ENCODE assay signal across 8 cellular contexts in the genomic region with DNA sequence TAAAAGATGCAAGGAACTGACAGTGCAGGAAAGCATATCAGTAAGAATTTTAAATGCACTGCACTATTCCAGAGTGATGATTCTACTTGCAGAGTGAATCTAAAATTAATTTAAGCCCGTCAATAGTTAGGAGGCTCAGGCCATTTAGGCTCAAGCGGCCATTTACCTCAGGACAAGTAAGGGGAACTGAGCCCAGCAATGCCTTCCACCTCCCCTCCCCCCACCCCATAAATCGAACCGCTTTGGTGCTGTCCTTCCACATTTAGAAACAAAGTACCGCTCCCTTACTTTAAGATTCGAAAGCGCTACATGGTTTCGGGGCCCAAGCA. TPM values are rescaled to one million over a fixed set of nuclear protein-coding genes. Genes with fewer than 3 reads are reported as not detected.
DNase-seq lines count a peak whose midpoint lies in the region; ATAC-seq and TF ChIP-seq lines count a peak whose summit lies in the region.

No MANE protein-coding gene starts in this region.

- H3K9me3 ChIP-seq in CD8-positive, alpha-beta memory T cell (ENCODE audit: low read length): no peaks in the 10 kb centered on the region

- peaks cover 7% of the 10 kb centered on the region for H3K4me1 ChIP-seq in CD8-positive, alpha-beta memory T cell (ENCODE audit: insufficient read depth, low read length)

- peaks cover 22% of the 10 kb centered on the region for H3K36me3 ChIP-seq in CD8-positive, alpha-beta memory T cell (ENCODE audit: insufficient read depth, low read length)

- H3K36me3 Mint-ChIP-seq in CD8-positive, alpha-beta memory T cell: peaks cover 0 to 41% (median 1%) of the 10 kb centered on the region in 3 donors
- peaks cover 13 to 14% of the 10 kb centered on the region in 2 donors for H3K36me3 Mint-ChIP-seq in stimulated activated naive B cell treated with anti-CD40 and anti-IgM and Interleukin-4, amounts not matched to agents 10 μg/mL and 1 μg/mL and 100 μg/mL, for 72 hours

- H3K9me3 Mint-ChIP-seq in CD8-positive, alpha-beta memory T cell: no peaks in the 10 kb centered on the region
- H3K9me3 Mint-ChIP-seq in stimulated activated naive B cell treated with anti-CD40 and anti-IgM and Interleukin-4, amounts not matched to agents 10 μg/mL and 1 μg/mL and 100 μg/mL, for 72 hours: no peaks in the 10 kb centered on the region

- CTCF ChIA-PET in CD8-positive, alpha-beta memory T cell (lab: Charles Lee): no interaction called here

- H3K27me3 Mint-ChIP-seq in CD8-positive, alpha-beta memory T cell: peaks cover 0 to 5% of the 10 kb centered on the region in 2 donors
- no peaks in the 10 kb centered on the region for H3K27me3 Mint-ChIP-seq in stimulated activated naive B cell treated with anti-CD40 and anti-IgM and Interleukin-4, amounts not matched to agents 10 μg/mL and 1 μg/mL and 100 μg/mL, for 72 hours

- no peak for TF ChIP-seq CTCF in astrocyte of the spinal cord (IDR thresholded peaks at IDR 0.05; ENCODE audit: low read depth, low read length)

- POLR2A ChIA-PET in CD8-positive, alpha-beta memory T cell (lab: Charles Lee): interaction anchor here (1.2 kb wide), 1 partner anchor 510 kb away, joined by 4 read pairs; the partner anchor contains the start of gene PRPS1

- peak overlapping the region; percentile 54 for H3K27ac ChIP-seq in CD8-positive, alpha-beta memory T cell (ENCODE audit: low read depth, low read length)

- ATAC-seq in HG03060 (IDR thresholded peaks at IDR 0.05; ENCODE audit: low read depth, unreplicated experiment): peak; percentile 10
- ATAC-seq in stimulated activated naive B cell treated with anti-CD40 and anti-IgM and Interleukin-4, amounts not matched to agents 10 μg/mL and 1 μg/mL and 100 μg/mL, for 72 hours (replicated peaks): no peak
- ATAC-seq in HG02884 (IDR thresholded peaks at IDR 0.05; ENCODE audit: unreplicated experiment): no peak

- H3K4me3 Mint-ChIP-seq in CD8-positive, alpha-beta memory T cell: peak overlapping the region; percentile 96 to 100 (median 98)
- H3K4me3 Mint-ChIP-seq in stimulated activated naive B cell treated with anti-CD40 and anti-IgM and Interleukin-4, amounts not matched to agents 10 μg/mL and 1 μg/mL and 100 μg/mL, for 72 hours: peak overlapping the region; percentile 92 to 97

- DNase-seq in CD8-positive, alpha-beta memory T cell: no peak
- DNase-seq in astrocyte of the spinal cord (ENCODE audit: low read depth, low spot score) (no peak), iPS-NIHi7 (ENCODE audit: extremely low spot score) (peak; percentile 26), posterior vena cava (ENCODE audit: low spot score) (no peak), activated gamma-delta T cell treated with Interleukin-2 at 50 U/mL for 16 hours (no peak)
- no peak for DNase-seq in stimulated activated naive B cell treated with anti-CD40 and anti-IgM and Interleukin-4, amounts not matched to agents 10 μg/mL and 1 μg/mL and 100 μg/mL, for 72 hours

- H3K4me3 ChIP-seq in CD8-positive, alpha-beta memory T cell (ENCODE audit: low read length): peak overlapping the region; percentile 52
- H3K4me3 ChIP-seq in astrocyte of the spinal cord (ENCODE audit: low read depth, low read length): peak overlapping the region; percentile 61

- in situ Hi-C loops in astrocyte of the spinal cord (cut with HindIII; ENCODE audit: low sequenced_read_pairs): no loop called here

- H3K27ac Mint-ChIP-seq in CD8-positive, alpha-beta memory T cell: peak overlapping the region in 4 of 8 donors; percentile 20 to 61 (median 53)
- peak overlapping the region; percentile 20 for H3K27ac Mint-ChIP-seq in stimulated activated naive B cell treated with anti-CD40 and anti-IgM and Interleukin-4, amounts not matched to agents 10 μg/mL and 1 μg/mL and 100 μg/mL, for 72 hours

- no peaks in the 10 kb centered on the region for H3K27me3 ChIP-seq in CD8-positive, alpha-beta memory T cell (ENCODE audit: insufficient read depth, low read length, poor library complexity, severe bottlenecking)

- H3K4me1 Mint-ChIP-seq in CD8-positive, alpha-beta memory T cell: peaks cover 17 to 49% (median 35%) of the 10 kb centered on the region in 3 donors
- H3K4me1 Mint-ChIP-seq in stimulated activated naive B cell treated with anti-CD40 and anti-IgM and Interleukin-4, amounts not matched to agents 10 μg/mL and 1 μg/mL and 100 μg/mL, for 72 hours: peaks cover 5 to 27% of the 10 kb centered on the region in 2 donors

- intact Hi-C loops in posterior vena cava (cut with DNase I): no loop called here

RNA-seq across cellular contexts. Expression of gene RBM41, which starts 0.7 kb away (rescaled TPM):
- total RNA-seq in CD8-positive, alpha-beta memory T cell: 10 to 100 TPM; 10.5 to 11.9 TPM
- 18.6 TPM for polyA plus RNA-seq in CD8-positive, alpha-beta memory T cell
- 10 to 100 TPM; 11.5 to 15.0 TPM for total RNA-seq in posterior vena cava
